ENCODE assay signal across 8 cellular contexts in the genomic region with DNA sequence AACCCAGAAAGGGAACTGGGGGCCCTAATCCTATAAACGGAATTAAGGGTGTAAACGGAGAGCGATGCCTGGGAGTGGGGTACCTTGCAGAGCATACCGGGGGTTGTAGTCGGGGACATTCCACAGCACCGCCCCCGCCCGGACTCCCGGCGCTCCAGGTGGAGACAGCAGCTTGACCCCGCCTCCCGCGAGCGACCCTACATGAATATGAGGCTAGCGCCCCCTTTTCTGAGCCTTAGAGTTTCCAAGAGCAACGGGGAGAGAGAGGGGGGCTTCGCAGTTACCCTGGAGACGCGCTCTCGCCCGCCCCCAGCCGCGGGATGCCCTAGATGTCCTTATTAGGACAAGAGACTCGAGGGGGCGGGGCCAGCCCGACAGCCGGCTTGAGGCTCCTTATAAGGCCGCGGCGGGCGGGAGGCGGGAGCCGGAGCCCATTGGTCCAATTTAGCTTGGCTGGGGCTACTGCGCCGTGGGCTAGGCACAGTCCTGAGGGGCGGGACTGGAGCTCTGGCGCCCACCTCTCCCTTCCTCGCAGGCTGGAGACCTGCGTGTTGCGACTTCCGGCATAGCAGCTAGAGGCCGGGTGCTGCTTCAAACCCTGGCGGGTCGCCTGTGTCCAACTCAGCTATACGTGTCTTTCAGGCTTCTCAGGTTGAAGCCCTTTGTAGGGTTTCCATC. TPM values are rescaled to one million over a fixed set of nuclear protein-coding genes. Genes with fewer than 3 reads are reported as not detected.
DNase-seq lines count a peak whose midpoint lies in the region; ATAC-seq lines count a peak whose summit lies in the region.

No MANE protein-coding gene starts in this region.

- ATAC-seq in GM19372 (IDR thresholded peaks at IDR 0.05; ENCODE audit: low read depth, unreplicated experiment) (peak; percentile 48), HG03521 (IDR thresholded peaks at IDR 0.05; ENCODE audit: unreplicated experiment) (peak; percentile 50), left lobe of liver (peak; percentile 63)

- peak; percentile 56 to 97 (median 88) for DNase-seq in C1 segment of cervical spinal cord (lab: John Stamatoyannopoulos, UW)
- DNase-seq in NCI-H69 (lab: John Stamatoyannopoulos, UW): peak; percentile 100
- peak; percentile 96 for DNase-seq in activated CD4-positive, alpha-beta T cell treated with anti-CD3 and anti-CD28 coated beads, Interleukin-2, amount 50 U/mL, for 1 hour
- DNase-seq in dedifferentiated amniotic fluid mesenchymal stem cell (ENCODE audit: extremely low spot score): peak; percentile 95
- DNase-seq in left lobe of liver (ENCODE audit: low spot score): peak; percentile 96
- peak; percentile 98 to 99 for DNase-seq in stimulated activated CD4-positive, alpha-beta T cell treated with anti-CD3 and anti-CD28 coated beads, Interleukin-2, amount 100 ng/mL, for 24 hours

RNA-seq across cellular contexts. Expression of gene MUS81, which starts 1.0 kb away (rescaled TPM):
- 14.3 TPM for total RNA-seq in left lobe of liver

RNA-seq across cellular contexts. Expression of gene CFL1, which starts 1.3 kb away (rescaled TPM):
- 240 TPM for total RNA-seq in left lobe of liver

RNA-seq across cellular contexts. Expression of gene EFEMP2, which starts 13.3 kb away (rescaled TPM):
- total RNA-seq in left lobe of liver: 6.0 TPM

RNA-seq across cellular contexts. Expression of gene CTSW, which starts 20.4 kb away (rescaled TPM):
- total RNA-seq in left lobe of liver: 0.63 TPM

RNA-seq across cellular contexts. Expression of gene SNX32, which starts 25.5 kb away (rescaled TPM):
- not detected for total RNA-seq in left lobe of liver

Comparison
In these comparisons a context has a peak if more than half of its experiments do, and no peak if none do; other contexts are left out.
1. Peak in every context shown above with its lines: DNase-seq and ATAC-seq.